In the genomic region with DNA sequence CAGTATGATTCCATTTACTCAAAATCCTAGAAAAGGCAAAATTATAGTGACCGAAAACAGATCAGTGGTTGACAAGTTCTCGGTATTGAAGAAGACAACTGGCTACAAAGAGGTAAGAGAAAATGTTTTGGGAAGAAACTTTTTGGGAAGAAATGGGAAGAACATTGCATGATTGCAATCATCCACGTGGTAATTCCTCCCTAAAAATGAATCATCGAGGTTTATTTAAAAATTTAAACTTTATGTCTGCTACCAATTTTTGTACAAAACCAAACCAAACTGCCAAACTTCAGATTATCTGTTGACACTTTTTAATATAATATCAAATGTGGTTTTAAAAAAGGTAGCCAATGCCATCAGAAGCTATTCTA, we compare ENCODE assay signal across 1 cellular context.
A peak's percentile ranks its signal among the peaks of the same experiment; 100 is the strongest.
TF ChIP-seq lines count a peak whose summit lies in the region.

No MANE protein-coding gene starts in this region.

TF ChIP-seq in HCT116, 20 proteins besides CTCF, POLR2A, EP300 and RAD21:
- TF ChIP-seq, protein P1, sequence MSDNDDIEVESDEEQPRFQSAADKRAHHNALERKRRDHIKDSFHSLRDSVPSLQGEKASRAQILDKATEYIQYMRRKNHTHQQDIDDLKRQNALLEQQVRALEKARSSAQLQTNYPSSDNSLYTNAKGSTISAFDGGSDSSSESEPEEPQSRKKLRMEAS (IDR thresholded peaks at IDR 0.05): 0 out of 2 replicates have a peak, but pooled peaks have one; percentile 5
- no peak for TF ChIP-seq CEBPB (IDR thresholded peaks at IDR 0.05; ENCODE audit: low read depth)
- no peak for TF ChIP-seq JUND (IDR thresholded peaks at IDR 0.05)
- no peak for TF ChIP-seq YY1 (IDR thresholded peaks at IDR 0.05; ENCODE audit: extremely low read depth, insufficient replicate concordance, low read depth, low read length)
- no peak for TF ChIP-seq EZH2phosphoT487 (IDR thresholded peaks at IDR 0.05; ENCODE audit: borderline replicate concordance)
- TF ChIP-seq POLR2AphosphoS5 (IDR thresholded peaks at IDR 0.05; ENCODE audit: low read depth, low read length): no peak
TF ChIP-seq in HCT116: peak in this region for 1.
